Comparison of ENCODE assay signal across 22 cellular contexts in genomic region chr17:9408381-9408780, GRCh38.
DNase-seq lines count a peak whose midpoint lies in the region; ATAC-seq, FAIRE-seq and TF ChIP-seq lines count a peak whose summit lies in the region.
"Had no signal": no experiment of that assay in that cellular context is flagged by ENCODE, and none has a peak within 500 bp of the region (broad histone marks: within the 10 kb centered on the region; RNA-seq: fewer than 3 reads in every experiment).

No MANE protein-coding gene starts in this region.

- DNase-seq in ACHN (peak; percentile 75), M059J (ENCODE audit: low read depth) (peak; percentile 74), bronchial epithelial cell (ENCODE audit: low read depth) (peak; percentile 61), kidney glomerular epithelial cell (lab: John Stamatoyannopoulos, UW) (peak; percentile 64), GM03348 (ENCODE audit: low spot score) (no peak)
- no peak for DNase-seq in natural killer cell treated with Interleukin-12 subunit alpha and Interleukin-12 subunit beta and Interleukin-15 and Interleukin-18, amount 100 ng/mL, for 72 hours (ENCODE audit: low spot score)
- DNase-seq: 8988T; activated CD4-positive, alpha-beta T cell treated with anti-CD3 and anti-CD28 coated beads, Interleukin-2, amount 10 ng/mL, durations not matched to agents 7 days and 5 days; BE2C; central memory CD4-positive, alpha-beta T cell; DMS79; H9; left lung; NCI-H2081 treated with DMSO at 0.1 percent for 48 hours; NCI-H510A treated with DMSO at 0.1 percent for 48 hours; stimulated activated CD4-positive, alpha-beta T cell treated with anti-CD3 and anti-CD28 coated beads, Interleukin-4, amount 100 ng/mL, for 1 hour had no signal

- no peak overlapping the region for H3K27ac Mint-ChIP-seq in natural killer cell treated with Interleukin-12 subunit alpha and Interleukin-12 subunit beta and Interleukin-15 and Interleukin-18, amount 100 ng/mL, for 72 hours
- H3K27ac Mint-ChIP-seq: activated CD4-positive, alpha-beta T cell treated with anti-CD3 and anti-CD28 coated beads, Interleukin-2, amount 10 ng/mL, durations not matched to agents 7 days and 5 days; activated T-helper 17 cell treated with anti-CD3 and anti-CD28 coated beads, Interleukin-2, amount 50 U/mL, for 72 hours; progenitor cell of endocrine pancreas; stimulated activated naive CD8-positive, alpha-beta T cell treated with anti-CD3 and anti-CD28 coated beads, Interleukin-15, Interleukin-2, amounts not matched to agents 100 ng/mL and 50 ng/mL, for 24 hours had no signal

- no peaks in the 10 kb centered on the region for H3K36me3 ChIP-seq in bronchial epithelial cell (ENCODE audit: control insufficient read depth, insufficient read depth, low read length)
- H3K36me3 ChIP-seq: BE2C, left lung had no signal

- no peak overlapping the region for H3K4me3 ChIP-seq in bronchial epithelial cell (ENCODE audit: low read depth, low read length)
- H3K4me3 ChIP-seq: left lung had no signal

- no peak overlapping the region for H3K4me3 Mint-ChIP-seq in natural killer cell treated with Interleukin-12 subunit alpha and Interleukin-12 subunit beta and Interleukin-15 and Interleukin-18, amount 100 ng/mL, for 72 hours
- H3K4me3 Mint-ChIP-seq: activated CD4-positive, alpha-beta T cell treated with anti-CD3 and anti-CD28 coated beads, Interleukin-2, amount 10 ng/mL, durations not matched to agents 7 days and 5 days; activated T-helper 17 cell treated with anti-CD3 and anti-CD28 coated beads, Interleukin-2, amount 50 U/mL, for 72 hours; H9; neural crest cell; stimulated activated naive CD8-positive, alpha-beta T cell treated with anti-CD3 and anti-CD28 coated beads, Interleukin-15, Interleukin-2, amounts not matched to agents 100 ng/mL and 50 ng/mL, for 24 hours had no signal

- H3K36me3 Mint-ChIP-seq in natural killer cell treated with Interleukin-12 subunit alpha and Interleukin-12 subunit beta and Interleukin-15 and Interleukin-18, amount 100 ng/mL, for 72 hours = peaks cover 4% of the 10 kb centered on the region

- TF ChIP-seq CTCF in bronchial epithelial cell (IDR thresholded peaks at IDR 0.05; ENCODE audit: insufficient read depth, low read length, severe bottlenecking) = no peak

- no peaks in the 10 kb centered on the region for H3K9me3 Mint-ChIP-seq in natural killer cell treated with Interleukin-12 subunit alpha and Interleukin-12 subunit beta and Interleukin-15 and Interleukin-18, amount 100 ng/mL, for 72 hours
- H3K9me3 Mint-ChIP-seq: activated CD4-positive, alpha-beta T cell treated with anti-CD3 and anti-CD28 coated beads, Interleukin-2, amount 10 ng/mL, durations not matched to agents 7 days and 5 days; activated T-helper 17 cell treated with anti-CD3 and anti-CD28 coated beads, Interleukin-2, amount 50 U/mL, for 72 hours; H9; stimulated activated naive CD8-positive, alpha-beta T cell treated with anti-CD3 and anti-CD28 coated beads, Interleukin-15, Interleukin-2, amounts not matched to agents 100 ng/mL and 50 ng/mL, for 24 hours had no signal

- no peaks in the 10 kb centered on the region for H3K27me3 Mint-ChIP-seq in natural killer cell treated with Interleukin-12 subunit alpha and Interleukin-12 subunit beta and Interleukin-15 and Interleukin-18, amount 100 ng/mL, for 72 hours
- H3K27me3 Mint-ChIP-seq: activated CD4-positive, alpha-beta T cell treated with anti-CD3 and anti-CD28 coated beads, Interleukin-2, amount 10 ng/mL, durations not matched to agents 7 days and 5 days; activated T-helper 17 cell treated with anti-CD3 and anti-CD28 coated beads, Interleukin-2, amount 50 U/mL, for 72 hours; progenitor cell of endocrine pancreas; stimulated activated naive CD8-positive, alpha-beta T cell treated with anti-CD3 and anti-CD28 coated beads, Interleukin-15, Interleukin-2, amounts not matched to agents 100 ng/mL and 50 ng/mL, for 24 hours had no signal

- H3K27me3 ChIP-seq in bronchial epithelial cell (ENCODE audit: control insufficient read depth, insufficient read depth, low read length) = no peaks in the 10 kb centered on the region
- H3K27me3 ChIP-seq: BE2C, left lung had no signal

- in situ Hi-C loops in ACHN (cut with HindIII; ENCODE audit: low pct_ligation_motif_present, low pct_unique_long_range_greater_than_20kb, low sequenced_read_pairs) = no loop called here

- no peak for ATAC-seq in natural killer cell treated with Interleukin-12 subunit alpha and Interleukin-12 subunit beta and Interleukin-15 and Interleukin-18, amount 100 ng/mL, for 72 hours
- no peak for ATAC-seq in HG03175 (IDR thresholded peaks at IDR 0.05; ENCODE audit: unreplicated experiment)
- no peak for ATAC-seq in HG02885 (IDR thresholded peaks at IDR 0.05; ENCODE audit: poor library complexity, unreplicated experiment)
- ATAC-seq: activated T-helper 17 cell treated with anti-CD3 and anti-CD28 coated beads, Interleukin-2, amount 50 U/mL, for 72 hours; left lung had no signal

- H3K4me1 Mint-ChIP-seq in natural killer cell treated with Interleukin-12 subunit alpha and Interleukin-12 subunit beta and Interleukin-15 and Interleukin-18, amount 100 ng/mL, for 72 hours (ENCODE audit: low read depth in 2 of 2) = peaks cover 0 to 9% of the 10 kb centered on the region in 2 donors
- H3K4me1 Mint-ChIP-seq: activated CD4-positive, alpha-beta T cell treated with anti-CD3 and anti-CD28 coated beads, Interleukin-2, amount 10 ng/mL, durations not matched to agents 7 days and 5 days; activated T-helper 17 cell treated with anti-CD3 and anti-CD28 coated beads, Interleukin-2, amount 50 U/mL, for 72 hours had no signal

- no peak for FAIRE-seq in bronchial epithelial cell (lab: Jason Lieb, UNC)

Comparison
In these comparisons a context has a peak if more than half of its experiments do, and no peak if none do; other contexts are left out.
1. DNase-seq: peak in ACHN (single experiment), M059J (single experiment), bronchial epithelial cell (single experiment) and kidney glomerular epithelial cell (single experiment); none in natural killer cell treated with Interleukin-12 subunit alpha and Interleukin-12 subunit beta and Interleukin-15 and Interleukin-18, amount 100 ng/mL, for 72 hours (single experiment) and GM03348 (single experiment).